Comparison of ENCODE assay signal across 2 cellular contexts in the genomic region with DNA sequence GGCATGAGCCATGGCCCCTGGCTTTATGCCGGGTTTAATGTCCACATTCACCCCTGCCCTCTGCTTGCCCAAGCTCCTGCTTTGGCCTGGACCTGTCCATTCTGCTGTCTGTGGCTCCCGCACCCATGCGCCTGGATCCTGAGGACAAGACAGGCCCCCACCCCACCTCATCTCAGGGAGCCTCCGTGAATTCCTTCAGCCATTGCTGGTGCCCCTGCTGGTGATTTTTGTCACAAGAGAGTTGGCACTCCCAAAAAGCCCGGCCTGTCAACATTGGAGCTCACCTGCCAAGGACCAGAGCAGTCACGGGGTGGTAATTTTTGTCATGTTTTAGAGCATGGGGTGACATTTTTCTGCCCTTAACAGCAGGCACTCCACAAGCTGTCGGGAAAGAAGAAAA.
TF ChIP-seq lines count a peak whose summit lies in the region.

No MANE protein-coding gene starts in this region.

TF ChIP-seq in HCT116, 20 proteins besides CTCF, POLR2A, EP300 and RAD21:
- TF ChIP-seq, protein P1, sequence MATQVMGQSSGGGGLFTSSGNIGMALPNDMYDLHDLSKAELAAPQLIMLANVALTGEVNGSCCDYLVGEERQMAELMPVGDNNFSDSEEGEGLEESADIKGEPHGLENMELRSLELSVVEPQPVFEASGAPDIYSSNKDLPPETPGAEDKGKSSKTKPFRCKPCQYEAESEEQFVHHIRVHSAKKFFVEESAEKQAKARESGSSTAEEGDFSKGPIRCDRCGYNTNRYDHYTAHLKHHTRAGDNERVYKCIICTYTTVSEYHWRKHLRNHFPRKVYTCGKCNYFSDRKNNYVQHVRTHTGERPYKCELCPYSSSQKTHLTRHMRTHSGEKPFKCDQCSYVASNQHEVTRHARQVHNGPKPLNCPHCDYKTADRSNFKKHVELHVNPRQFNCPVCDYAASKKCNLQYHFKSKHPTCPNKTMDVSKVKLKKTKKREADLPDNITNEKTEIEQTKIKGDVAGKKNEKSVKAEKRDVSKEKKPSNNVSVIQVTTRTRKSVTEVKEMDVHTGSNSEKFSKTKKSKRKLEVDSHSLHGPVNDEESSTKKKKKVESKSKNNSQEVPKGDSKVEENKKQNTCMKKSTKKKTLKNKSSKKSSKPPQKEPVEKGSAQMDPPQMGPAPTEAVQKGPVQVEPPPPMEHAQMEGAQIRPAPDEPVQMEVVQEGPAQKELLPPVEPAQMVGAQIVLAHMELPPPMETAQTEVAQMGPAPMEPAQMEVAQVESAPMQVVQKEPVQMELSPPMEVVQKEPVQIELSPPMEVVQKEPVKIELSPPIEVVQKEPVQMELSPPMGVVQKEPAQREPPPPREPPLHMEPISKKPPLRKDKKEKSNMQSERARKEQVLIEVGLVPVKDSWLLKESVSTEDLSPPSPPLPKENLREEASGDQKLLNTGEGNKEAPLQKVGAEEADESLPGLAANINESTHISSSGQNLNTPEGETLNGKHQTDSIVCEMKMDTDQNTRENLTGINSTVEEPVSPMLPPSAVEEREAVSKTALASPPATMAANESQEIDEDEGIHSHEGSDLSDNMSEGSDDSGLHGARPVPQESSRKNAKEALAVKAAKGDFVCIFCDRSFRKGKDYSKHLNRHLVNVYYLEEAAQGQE (IDR thresholded peaks at IDR 0.05; ENCODE audit: low read depth), result no peak
- TF ChIP-seq, protein P2, sequence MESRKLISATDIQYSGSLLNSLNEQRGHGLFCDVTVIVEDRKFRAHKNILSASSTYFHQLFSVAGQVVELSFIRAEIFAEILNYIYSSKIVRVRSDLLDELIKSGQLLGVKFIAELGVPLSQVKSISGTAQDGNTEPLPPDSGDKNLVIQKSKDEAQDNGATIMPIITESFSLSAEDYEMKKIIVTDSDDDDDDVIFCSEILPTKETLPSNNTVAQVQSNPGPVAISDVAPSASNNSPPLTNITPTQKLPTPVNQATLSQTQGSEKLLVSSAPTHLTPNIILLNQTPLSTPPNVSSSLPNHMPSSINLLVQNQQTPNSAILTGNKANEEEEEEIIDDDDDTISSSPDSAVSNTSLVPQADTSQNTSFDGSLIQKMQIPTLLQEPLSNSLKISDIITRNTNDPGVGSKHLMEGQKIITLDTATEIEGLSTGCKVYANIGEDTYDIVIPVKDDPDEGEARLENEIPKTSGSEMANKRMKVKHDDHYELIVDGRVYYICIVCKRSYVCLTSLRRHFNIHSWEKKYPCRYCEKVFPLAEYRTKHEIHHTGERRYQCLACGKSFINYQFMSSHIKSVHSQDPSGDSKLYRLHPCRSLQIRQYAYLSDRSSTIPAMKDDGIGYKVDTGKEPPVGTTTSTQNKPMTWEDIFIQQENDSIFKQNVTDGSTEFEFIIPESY (IDR thresholded peaks at IDR 0.05; ENCODE audit: extremely low read depth, insufficient replicate concordance, low read length), result no peak

TF ChIP-seq in K562, 482 proteins besides CTCF, POLR2A, EP300 and RAD21 (continued from another document):
- TF ChIP-seq, protein P3, sequence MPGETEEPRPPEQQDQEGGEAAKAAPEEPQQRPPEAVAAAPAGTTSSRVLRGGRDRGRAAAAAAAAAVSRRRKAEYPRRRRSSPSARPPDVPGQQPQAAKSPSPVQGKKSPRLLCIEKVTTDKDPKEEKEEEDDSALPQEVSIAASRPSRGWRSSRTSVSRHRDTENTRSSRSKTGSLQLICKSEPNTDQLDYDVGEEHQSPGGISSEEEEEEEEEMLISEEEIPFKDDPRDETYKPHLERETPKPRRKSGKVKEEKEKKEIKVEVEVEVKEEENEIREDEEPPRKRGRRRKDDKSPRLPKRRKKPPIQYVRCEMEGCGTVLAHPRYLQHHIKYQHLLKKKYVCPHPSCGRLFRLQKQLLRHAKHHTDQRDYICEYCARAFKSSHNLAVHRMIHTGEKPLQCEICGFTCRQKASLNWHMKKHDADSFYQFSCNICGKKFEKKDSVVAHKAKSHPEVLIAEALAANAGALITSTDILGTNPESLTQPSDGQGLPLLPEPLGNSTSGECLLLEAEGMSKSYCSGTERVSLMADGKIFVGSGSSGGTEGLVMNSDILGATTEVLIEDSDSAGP (CRISPR knock-in tag; IDR thresholded peaks at IDR 0.05), result no peak
- TF ChIP-seq U2AF1 (optimal IDR thresholded peaks at IDR 0.05; ENCODE audit: low read depth, low read length) (no peak), NEUROD1 (IDR thresholded peaks at IDR 0.05; ENCODE audit: borderline replicate concordance, low read depth, low read length, partially characterized antibody) (no peak), ZNF232 (CRISPR knock-in tag; IDR thresholded peaks at IDR 0.05) (no peak), SMARCC2 (IDR thresholded peaks at IDR 0.05; ENCODE audit: low read depth) (no peak), IFI16 (CRISPR knock-in tag; IDR thresholded peaks at IDR 0.05) (no peak), ZNF134 (CRISPR knock-in tag; conservative IDR thresholded peaks at IDR 0.05) (no peak)
- TF ChIP-seq, protein P4, sequence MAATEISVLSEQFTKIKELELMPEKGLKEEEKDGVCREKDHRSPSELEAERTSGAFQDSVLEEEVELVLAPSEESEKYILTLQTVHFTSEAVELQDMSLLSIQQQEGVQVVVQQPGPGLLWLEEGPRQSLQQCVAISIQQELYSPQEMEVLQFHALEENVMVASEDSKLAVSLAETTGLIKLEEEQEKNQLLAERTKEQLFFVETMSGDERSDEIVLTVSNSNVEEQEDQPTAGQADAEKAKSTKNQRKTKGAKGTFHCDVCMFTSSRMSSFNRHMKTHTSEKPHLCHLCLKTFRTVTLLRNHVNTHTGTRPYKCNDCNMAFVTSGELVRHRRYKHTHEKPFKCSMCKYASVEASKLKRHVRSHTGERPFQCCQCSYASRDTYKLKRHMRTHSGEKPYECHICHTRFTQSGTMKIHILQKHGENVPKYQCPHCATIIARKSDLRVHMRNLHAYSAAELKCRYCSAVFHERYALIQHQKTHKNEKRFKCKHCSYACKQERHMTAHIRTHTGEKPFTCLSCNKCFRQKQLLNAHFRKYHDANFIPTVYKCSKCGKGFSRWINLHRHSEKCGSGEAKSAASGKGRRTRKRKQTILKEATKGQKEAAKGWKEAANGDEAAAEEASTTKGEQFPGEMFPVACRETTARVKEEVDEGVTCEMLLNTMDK (IDR thresholded peaks at IDR 0.05; ENCODE audit: borderline replicate concordance, insufficient read depth, low read depth, low read length, poor library complexity, severe bottlenecking), result no peak
- TF ChIP-seq, protein P5, sequence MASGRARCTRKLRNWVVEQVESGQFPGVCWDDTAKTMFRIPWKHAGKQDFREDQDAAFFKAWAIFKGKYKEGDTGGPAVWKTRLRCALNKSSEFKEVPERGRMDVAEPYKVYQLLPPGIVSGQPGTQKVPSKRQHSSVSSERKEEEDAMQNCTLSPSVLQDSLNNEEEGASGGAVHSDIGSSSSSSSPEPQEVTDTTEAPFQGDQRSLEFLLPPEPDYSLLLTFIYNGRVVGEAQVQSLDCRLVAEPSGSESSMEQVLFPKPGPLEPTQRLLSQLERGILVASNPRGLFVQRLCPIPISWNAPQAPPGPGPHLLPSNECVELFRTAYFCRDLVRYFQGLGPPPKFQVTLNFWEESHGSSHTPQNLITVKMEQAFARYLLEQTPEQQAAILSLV (tag; IDR thresholded peaks at IDR 0.05), result no peak
- TF ChIP-seq, protein P6, sequence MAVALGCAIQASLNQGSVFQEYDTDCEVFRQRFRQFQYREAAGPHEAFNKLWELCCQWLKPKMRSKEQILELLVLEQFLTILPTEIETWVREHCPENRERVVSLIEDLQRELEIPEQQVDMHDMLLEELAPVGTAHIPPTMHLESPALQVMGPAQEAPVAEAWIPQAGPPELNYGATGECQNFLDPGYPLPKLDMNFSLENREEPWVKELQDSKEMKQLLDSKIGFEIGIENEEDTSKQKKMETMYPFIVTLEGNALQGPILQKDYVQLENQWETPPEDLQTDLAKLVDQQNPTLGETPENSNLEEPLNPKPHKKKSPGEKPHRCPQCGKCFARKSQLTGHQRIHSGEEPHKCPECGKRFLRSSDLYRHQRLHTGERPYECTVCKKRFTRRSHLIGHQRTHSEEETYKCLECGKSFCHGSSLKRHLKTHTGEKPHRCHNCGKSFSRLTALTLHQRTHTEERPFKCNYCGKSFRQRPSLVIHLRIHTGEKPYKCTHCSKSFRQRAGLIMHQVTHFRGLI (CRISPR knock-in tag; IDR thresholded peaks at IDR 0.05), result no peak
